ENCODE assay signal across 15 cellular contexts in genomic region chr9:82105729-82106128, GRCh38.
DNase-seq lines count a peak whose midpoint lies in the region; ATAC-seq and TF ChIP-seq lines count a peak whose summit lies in the region.
"Had no signal": no experiment of that assay in that cellular context is flagged by ENCODE, and none has a peak within 500 bp of the region (broad histone marks: within the 10 kb centered on the region; RNA-seq: fewer than 3 reads in every experiment).

No MANE protein-coding gene starts in this region.

- H3K9me3 ChIP-seq in hepatocyte (ENCODE audit: low read depth) (no peaks in the 10 kb centered on the region), stomach (peaks cover 0 to 13% (median 6%) of the 10 kb centered on the region in 4 donors), psoas muscle (no peaks in the 10 kb centered on the region)
- H3K9me3 ChIP-seq: testis had no signal

- WGBS in hepatocyte (ENCODE audit: low lambda C conversion rate, missing lambda C conversion rate): 63% methylated on average over 3 of the region's 3 CpGs
- WGBS in stomach, 5 donors: 29 to 50% (median 46%) methylated on average over 3 of the region's 3 CpGs
- 81 to 86% (median 86%) methylated on average over 3 of the region's 3 CpGs for WGBS in psoas muscle, 3 donors

- H4K20me1 ChIP-seq in KMS-11 (ENCODE audit: insufficient read depth) (no peaks in the 10 kb centered on the region), hepatocyte (ENCODE audit: insufficient read depth, poor library complexity, severe bottlenecking) (no peaks in the 10 kb centered on the region)

- H3K36me3 ChIP-seq in KMS-11 (ENCODE audit: insufficient read depth) (no peaks in the 10 kb centered on the region), hepatocyte (replicated peaks; ENCODE audit: insufficient read depth, low read depth) (no peaks in the 10 kb centered on the region), stomach (no peaks in the 10 kb centered on the region), psoas muscle (ENCODE audit: insufficient read depth in 1 of 2, low read depth in 1 of 2) (no peaks in the 10 kb centered on the region)

- ATAC-seq in psoas muscle (no peak), HG02759 (IDR thresholded peaks at IDR 0.05; ENCODE audit: unreplicated experiment) (no peak)

- intact Hi-C loops in stomach (cut with DNase I; ENCODE audit: low total_unique reads) (no loop called here), psoas muscle (cut with DNase I) (no loop called here)

- no peak for TF ChIP-seq CTCF in KMS-11 (conservative IDR thresholded peaks at IDR 0.05; ENCODE audit: low read depth, low read length)
- peak; percentile 34 for TF ChIP-seq CTCF in hepatocyte (IDR thresholded peaks at IDR 0.05; ENCODE audit: poor library complexity)
- TF ChIP-seq CTCF in stomach (IDR thresholded peaks at IDR 0.05): peak in 2 of 7 experiments; percentile 20 to 28
- no peak for TF ChIP-seq CTCF in psoas muscle (IDR thresholded peaks at IDR 0.05)

- H3K9ac ChIP-seq in KMS-11: no peak overlapping the region

- H2AFZ ChIP-seq in KMS-11 (ENCODE audit: low read depth) (no peak overlapping the region), hepatocyte (no peak overlapping the region)

- TF ChIP-seq EP300 in stomach (IDR thresholded peaks at IDR 0.05): no peak

- no peak for TF ChIP-seq POLR2A in stomach (IDR thresholded peaks at IDR 0.05)

- H3K27ac ChIP-seq in KMS-11 (no peak overlapping the region), hepatocyte (no peak overlapping the region), stomach (no peak overlapping the region), psoas muscle (no peak overlapping the region)
- H3K27ac ChIP-seq: SK-N-MC, skin epidermis, testis had no signal

- peak; percentile 17 for DNase-seq in SK-MEL-5 (ENCODE audit: low read depth, low spot score)
- peak; percentile 32 for DNase-seq in hepatocyte (ENCODE audit: low spot score)
- peak; percentile 57 for DNase-seq in stomach
- DNase-seq in psoas muscle: no peak
- DNase-seq in superior temporal gyrus (ENCODE audit: extremely low spot score): no peak
- DNase-seq: activated CD4-positive, alpha-beta T cell treated with anti-CD3 and anti-CD28 coated beads, Interleukin-2, amount 10 ng/mL, durations not matched to agents 24 days and 14 days; activated naive CD4-positive, alpha-beta T cell treated with anti-CD3 and anti-CD28 coated beads, Interleukin-2, amount 50 U/mL, for 16 hours; CD4-positive, alpha-beta T cell; EL; T-helper 2 cell; testis had no signal

- H3K4me1 ChIP-seq in KMS-11 (ENCODE audit: low read depth, poor library complexity, severe bottlenecking): peaks cover 68% of the 10 kb centered on the region
- no peaks in the 10 kb centered on the region for H3K4me1 ChIP-seq in hepatocyte (ENCODE audit: insufficient read depth)
- H3K4me1 ChIP-seq in stomach: no peaks in the 10 kb centered on the region
- no peaks in the 10 kb centered on the region for H3K4me1 ChIP-seq in psoas muscle
- H3K4me1 ChIP-seq: testis had no signal

- H3K79me2 ChIP-seq in KMS-11 (ENCODE audit: insufficient read depth, low read depth): peaks cover 63% of the 10 kb centered on the region
- no peaks in the 10 kb centered on the region for H3K79me2 ChIP-seq in hepatocyte

- in situ Hi-C loops in SK-MEL-5 (cut with HindIII; ENCODE audit: low pct_unique_long_range_greater_than_20kb, low sequenced_read_pairs): no loop called here

- no peaks in the 10 kb centered on the region for H3K27me3 ChIP-seq in KMS-11 (ENCODE audit: insufficient read depth, low read depth)
- H3K27me3 ChIP-seq in hepatocyte: no peaks in the 10 kb centered on the region
- H3K27me3 ChIP-seq in stomach: no peaks in the 10 kb centered on the region
- peaks cover 0 to 2% (median 0%) of the 10 kb centered on the region in 3 donors for H3K27me3 ChIP-seq in psoas muscle (ENCODE audit: insufficient read depth in 3 of 3, low read length in 2 of 3)
- H3K27me3 ChIP-seq: testis had no signal

- H3K4me2 ChIP-seq in KMS-11: 0 out of 2 replicates have a peak overlapping the region, but pooled peaks have one; percentile 1
- H3K4me2 ChIP-seq in hepatocyte: no peak overlapping the region

- no peaks in the 10 kb centered on the region for H3K9me2 ChIP-seq in hepatocyte (replicated peaks; ENCODE audit: insufficient read depth)

- H3K4me3 ChIP-seq in KMS-11 (IDR thresholded peaks at IDR 0.05; ENCODE audit: insufficient read depth, low read depth, low read length): no peak overlapping the region
- no peak overlapping the region for H3K4me3 ChIP-seq in hepatocyte
- H3K4me3 ChIP-seq in stomach: no peak overlapping the region
- no peak overlapping the region for H3K4me3 ChIP-seq in psoas muscle
- H3K4me3 ChIP-seq: SK-N-MC, skin epidermis, testis had no signal

Comparison
In these comparisons a context has a peak if more than half of its experiments do, and no peak if none do; other contexts are left out.
1. DNase-seq: peak in SK-MEL-5 (single experiment), hepatocyte (single experiment) and stomach (single experiment); none in psoas muscle (0 of 2) and superior temporal gyrus (single experiment).